ENCODE assay signal across 22 cellular contexts in genomic region chr22:27740192-27740748, GRCh38.
A peak's percentile ranks its signal among the peaks of the same experiment; 100 is the strongest.
DNase-seq lines count a peak whose midpoint lies in the region; ATAC-seq, FAIRE-seq and TF ChIP-seq lines count a peak whose summit lies in the region.
"Had no signal": no experiment of that assay in that cellular context is flagged by ENCODE, and none has a peak within 500 bp of the region (broad histone marks: within the 10 kb centered on the region; RNA-seq: fewer than 3 reads in every experiment).

No MANE protein-coding gene starts in this region.

- no peak for FAIRE-seq in K562 (lab: Jason Lieb, UNC)
- FAIRE-seq: GM12891, H1, HTR-8/SVneo had no signal

- H3K9me3 ChIP-seq in mammary epithelial cell (replicated peaks; ENCODE audit: insufficient read depth, low read length) (peaks cover 11% of the 10 kb centered on the region), breast epithelium (peaks cover 0 to 11% of the 10 kb centered on the region in 2 donors), K562 (replicated peaks; ENCODE audit: control insufficient read depth, insufficient read depth, low read depth, low read length) (no peaks in the 10 kb centered on the region)
- H3K9me3 ChIP-seq: SJSA1 had no signal

- H3K4me1 ChIP-seq in mammary epithelial cell (ENCODE audit: insufficient read depth, low read length) (no peaks in the 10 kb centered on the region), breast epithelium (no peaks in the 10 kb centered on the region), K562 (replicated peaks in 1 of 2; ENCODE audit: control insufficient read depth in 2 of 2, insufficient read depth in 2 of 2, low read length in 2 of 2) (no peaks in the 10 kb centered on the region; a peak in 1 of 5 replicates), foreskin keratinocyte (no peaks in the 10 kb centered on the region)
- H3K4me1 ChIP-seq: BLaER1 treated with 17β-estradiol and CSF1 and Interleukin-3, amounts not matched to agents 10 nM and 100 nM; SJSA1 had no signal

- H3K9ac ChIP-seq in mammary epithelial cell (ENCODE audit: insufficient read depth, low read length): no peak overlapping the region
- no peak overlapping the region for H3K9ac ChIP-seq in K562 (ENCODE audit: insufficient read depth in 1 of 2, low read depth in 2 of 2, low read length in 2 of 2)
- H3K9ac ChIP-seq: BLaER1 treated with 17β-estradiol and CSF1 and Interleukin-3, amounts not matched to agents 10 nM and 100 nM had no signal

- CTCF ChIA-PET in mammary epithelial cell (lab: Charles Lee; ENCODE audit: low non-redundant PET) (no interaction called here), K562 (lab: Yijun Ruan, JAX; ENCODE audit: low intra/inter-chr PET ratio) (no interaction called here)

- in situ Hi-C loops in mammary epithelial cell (cut with MboI; ENCODE audit: low sequenced_read_pairs in 2 of 2): no loop called here
- in situ Hi-C loops in K562 (cut with MboI): no loop called here

- intact Hi-C loops in mammary epithelial cell (cut with micrococcal nuclease) (no loop called here), breast epithelium (cut with DNase I; ENCODE audit: low total_unique reads) (no loop called here), K562 (cut with micrococcal nuclease) (no loop called here), posterior cingulate gyrus (cut with DNase I) (no loop called here)

- dilution Hi-C loops in mammary epithelial cell (cut with HindIII; ENCODE audit: low sequenced_read_pairs): no loop called here

- TF ChIP-seq POLR2A in breast epithelium (IDR thresholded peaks at IDR 0.05) (no peak), K562 (conservative IDR thresholded peaks at IDR 0.05) (no peak)

- H3K79me2 ChIP-seq in mammary epithelial cell (ENCODE audit: insufficient read depth, low read length) (no peaks in the 10 kb centered on the region), K562 (ENCODE audit: control insufficient read depth, insufficient read depth, low read length) (no peaks in the 10 kb centered on the region)

- DNase-seq in mammary epithelial cell (peak; percentile 50), breast epithelium (ENCODE audit: low spot score in 2 of 2) (no peak), K562 (ENCODE audit: extremely low read depth in 1 of 4, low spot score in 3 of 4) (no peak), foreskin keratinocyte (peak in 1 of 2 donors; percentile 50), posterior cingulate gyrus (no peak), anterior cingulate cortex (lab: John Stamatoyannopoulos, UW) (no peak), midbrain (lab: John Stamatoyannopoulos, UW) (no peak)
- DNase-seq: 8988T; CD8-positive, alpha-beta T cell; DND-41; MV-4-11; NCI-H1105 treated with DMSO at 0.1 percent for 48 hours; NCI-H2029 treated with DMSO at 0.1 percent for 48 hours; NCI-H226; NCI-H510A treated with DMSO at 0.1 percent for 48 hours; NCI-H748 treated with DMSO at 0.1 percent for 48 hours had no signal

- H3K36me3 ChIP-seq in mammary epithelial cell (ENCODE audit: insufficient read depth, low read length) (no peaks in the 10 kb centered on the region), breast epithelium (no peaks in the 10 kb centered on the region), K562 (ENCODE audit: control insufficient read depth, insufficient read depth, low read length) (no peaks in the 10 kb centered on the region)
- H3K36me3 ChIP-seq: BLaER1 treated with 17β-estradiol and CSF1 and Interleukin-3, amounts not matched to agents 10 nM and 100 nM; SJSA1 had no signal

- POLR2A ChIA-PET in K562 (lab: Yijun Ruan, JAX): no interaction called here

- no peaks in the 10 kb centered on the region for H3K9me1 ChIP-seq in K562 (ENCODE audit: control insufficient read depth, insufficient read depth, low read length)

- WGBS in mammary epithelial cell (ENCODE audit: low coverage, missing lambda C conversion rate): 93% methylated on average over 2 of the region's 3 CpGs
- WGBS in K562 (ENCODE audit: insufficient coverage, low coverage, missing lambda C conversion rate): 0% methylated on average over 3 of the region's 3 CpGs

- TF ChIP-seq RAD21 in K562 (CRISPR knock-in tag; conservative IDR thresholded peaks at IDR 0.05 in 1 of 2, IDR thresholded peaks at IDR 0.05 in 1 of 2): no peak

- no peak overlapping the region for H3K4me2 ChIP-seq in mammary epithelial cell (ENCODE audit: insufficient read depth, low read depth, low read length)
- no peak overlapping the region for H3K4me2 ChIP-seq in K562 (ENCODE audit: insufficient read depth, low read length)
- H3K4me2 ChIP-seq: BLaER1 treated with 17β-estradiol and CSF1 and Interleukin-3, amounts not matched to agents 10 nM and 100 nM had no signal

- no TSS peak for BruUV-seq in mammary epithelial cell (replicated peaks; lab: Mats Ljungman, UMichigan)
- no TSS peak for BruUV-seq in K562 (replicated peaks; lab: Mats Ljungman, UMichigan)

- H3K27ac ChIP-seq in mammary epithelial cell (ENCODE audit: insufficient read depth, low read depth, low read length) (no peak overlapping the region), breast epithelium (no peak overlapping the region), K562 (ENCODE audit: extremely low read depth, low read depth, low read length) (no peak overlapping the region), foreskin keratinocyte (no peak overlapping the region)
- H3K27ac ChIP-seq: BLaER1 treated with 17β-estradiol and CSF1 and Interleukin-3, amounts not matched to agents 10 nM and 100 nM; SJSA1 had no signal

- TF ChIP-seq EP300 in K562 (IDR thresholded peaks at IDR 0.05; ENCODE audit: low read length): no peak

- TF ChIP-seq CTCF in mammary epithelial cell (conservative IDR thresholded peaks at IDR 0.05 in 1 of 2, IDR thresholded peaks at IDR 0.05 in 1 of 2; ENCODE audit: extremely low read depth in 1 of 2, insufficient read depth in 1 of 2, low read depth in 1 of 2, low read length in 2 of 2): no peak
- no peak for TF ChIP-seq CTCF in breast epithelium (IDR thresholded peaks at IDR 0.05)
- no peak for TF ChIP-seq CTCF in K562 (IDR thresholded peaks at IDR 0.05 in 2 of 3, conservative IDR thresholded peaks at IDR 0.05 in 1 of 3; ENCODE audit: insufficient read depth in 2 of 3, low read depth in 1 of 3, low read length in 3 of 3)
- no peak for TF ChIP-seq CTCF in foreskin keratinocyte (conservative IDR thresholded peaks at IDR 0.05)

- H2AFZ ChIP-seq in mammary epithelial cell (ENCODE audit: low read depth, low read length) (no peak overlapping the region), K562 (ENCODE audit: low read depth, low read length) (no peak overlapping the region)

- no peaks in the 10 kb centered on the region for H4K20me1 ChIP-seq in mammary epithelial cell (ENCODE audit: insufficient read depth, low read length)
- H4K20me1 ChIP-seq in K562 (replicated peaks; ENCODE audit: control insufficient read depth, insufficient read depth, low read length): no peaks in the 10 kb centered on the region
- H4K20me1 ChIP-seq: BLaER1 treated with 17β-estradiol and CSF1 and Interleukin-3, amounts not matched to agents 10 nM and 100 nM had no signal

- H3K27me3 ChIP-seq in mammary epithelial cell (ENCODE audit: insufficient read depth, low read length) (no peaks in the 10 kb centered on the region), breast epithelium (no peaks in the 10 kb centered on the region), K562 (ENCODE audit: control insufficient read depth in 2 of 2, insufficient read depth in 2 of 2, low read length in 2 of 2) (peaks cover 0 to 9% of the 10 kb centered on the region in 2 experiments; a peak in 1 of 5 replicates), foreskin keratinocyte (no peaks in the 10 kb centered on the region)
- H3K27me3 ChIP-seq: BLaER1 treated with 17β-estradiol and CSF1 and Interleukin-3, amounts not matched to agents 10 nM and 100 nM; SJSA1 had no signal

- ATAC-seq in K562 (no peak), foreskin keratinocyte (peak; percentile 73)
- ATAC-seq: CD8-positive, alpha-beta T cell; Panc1 had no signal

- H3K4me3 ChIP-seq in mammary epithelial cell (replicated peaks in 1 of 3; ENCODE audit: insufficient read depth in 1 of 3, low read depth in 2 of 3, low read length in 3 of 3) (no peak overlapping the region), breast epithelium (no peak overlapping the region), K562 (no peak overlapping the region)
- H3K4me3 ChIP-seq: BLaER1 treated with 17β-estradiol and CSF1 and Interleukin-3, amounts not matched to agents 10 nM and 100 nM; SJSA1 had no signal

TF ChIP-seq in K562, 482 proteins besides CTCF, POLR2A, EP300 and RAD21:
- peak; percentile 34 for TF ChIP-seq MEIS2 (IDR thresholded peaks at IDR 0.05; ENCODE audit: partially characterized antibody)
- TF ChIP-seq DACH1 (IDR thresholded peaks at IDR 0.05; ENCODE audit: partially characterized antibody): no peak
- no peak for TF ChIP-seq ZNF507 (tag; conservative IDR thresholded peaks at IDR 0.05)
- TF ChIP-seq BRD4 (IDR thresholded peaks at IDR 0.05): no peak
- peak; percentile 7; the same call in 1 of the 2 replicates for TF ChIP-seq CBFA2T3 (IDR thresholded peaks at IDR 0.05)
- TF ChIP-seq ZNF696 (CRISPR knock-in tag; conservative IDR thresholded peaks at IDR 0.05): no peak
- TF ChIP-seq PHF8 (IDR thresholded peaks at IDR 0.05; ENCODE audit: borderline replicate concordance, low read length): no peak
- TF ChIP-seq EHMT2 (IDR thresholded peaks at IDR 0.05): no peak
- no peak for TF ChIP-seq CC2D1A (IDR thresholded peaks at IDR 0.05)
